In the genomic region with DNA sequence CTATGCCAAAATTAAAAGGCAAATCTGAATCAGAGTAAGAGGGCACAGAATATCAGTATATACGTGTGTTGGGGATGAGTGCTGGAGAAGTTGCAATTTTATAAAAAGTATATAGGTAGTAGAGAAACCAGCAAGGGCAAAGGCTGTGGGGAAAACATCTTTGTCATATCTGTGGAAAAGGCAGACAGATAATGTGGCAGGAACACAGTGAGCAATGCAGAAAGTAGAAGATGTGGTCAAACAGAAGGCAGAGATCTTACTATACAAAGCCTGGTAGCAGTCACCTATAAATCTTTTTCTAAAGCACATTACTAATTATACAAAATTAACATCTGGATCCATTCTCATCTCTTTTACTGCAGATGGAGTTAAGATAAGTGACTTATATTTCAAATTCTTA, we compare ENCODE assay signal across 21 cellular contexts.
"Had no signal": no experiment of that assay in that cellular context is flagged by ENCODE, and none has a peak within 500 bp of the region (broad histone marks: within the 10 kb centered on the region; RNA-seq: fewer than 3 reads in every experiment).

No MANE protein-coding gene starts in this region.

- DNase-seq: activated B cell treated with CpG ODN at 0.5 μM for 24 hours; activated CD4-positive, alpha-beta T cell treated with anti-CD3 and anti-CD28 coated beads for 1 hour; activated CD4-positive, alpha-beta T cell treated with anti-CD3 and anti-CD28 coated beads, Interleukin-2, amount 10 ng/mL, durations not matched to agents 7 days and 5 days; activated effector memory CD4-positive, alpha-beta T cell treated with Interleukin-2 at 50 U/mL for 16 hours; activated naive CD4-positive, alpha-beta T cell; amniotic stem cell; KG1; NCI-H1048; NCI-H146; NCI-H187 treated with DMSO at 0.1 percent for 48 hours; NCI-H2081 treated with DMSO at 0.1 percent for 48 hours; NCI-H2227 treated with DMSO at 0.1 percent for 48 hours; NCI-H526; NCI-H82; SIG-M5; T1000 had no signal

- H3K36me3 Mint-ChIP-seq: activated naive CD8-positive, alpha-beta T cell had no signal

- H3K27ac Mint-ChIP-seq: activated B cell treated with CpG ODN at 0.5 μM for 24 hours; activated CD4-positive, alpha-beta T cell treated with anti-CD3 and anti-CD28 coated beads, Interleukin-2, amount 10 ng/mL, durations not matched to agents 7 days and 5 days; activated naive CD8-positive, alpha-beta T cell; brain had no signal

- H3K27ac ChIP-seq: ascending aorta had no signal

- H3K4me1 ChIP-seq: ascending aorta had no signal

- H3K9me3 ChIP-seq: ascending aorta had no signal

- H3K27me3 ChIP-seq: ascending aorta had no signal

- H3K4me3 ChIP-seq: ascending aorta had no signal

- H3K9me3 Mint-ChIP-seq: activated B cell treated with CpG ODN at 0.5 μM for 24 hours; activated CD4-positive, alpha-beta T cell treated with anti-CD3 and anti-CD28 coated beads, Interleukin-2, amount 10 ng/mL, durations not matched to agents 7 days and 5 days; central memory CD8-positive, alpha-beta T cell; IgD-negative memory B cell had no signal

- H3K36me3 ChIP-seq: ascending aorta had no signal
